Comparison of ENCODE assay signal across 9 cellular contexts in genomic region chrX:46713672-46714487, GRCh38. TPM values are rescaled to one million over a fixed set of nuclear protein-coding genes. Genes with fewer than 3 reads are reported as not detected.
A peak's percentile ranks its signal among the peaks of the same experiment; 100 is the strongest.
DNase-seq lines count a peak whose midpoint lies in the region; ATAC-seq, FAIRE-seq and TF ChIP-seq lines count a peak whose summit lies in the region.
"Had no signal": no experiment of that assay in that cellular context is flagged by ENCODE, and none has a peak within 500 bp of the region (broad histone marks: within the 10 kb centered on the region; RNA-seq: fewer than 3 reads in every experiment).

No MANE protein-coding gene starts in this region.

- H3K4me2 ChIP-seq in GM23248 (ENCODE audit: unreplicated experiment): peak overlapping the region; percentile 71

- no peak for DNase-seq in activated CD4-positive, alpha-beta T cell treated with anti-CD3 and anti-CD28 coated beads, Interleukin-2, amount 10 ng/mL, durations not matched to agents 24 days and 14 days
- DNase-seq in activated CD4-positive, alpha-beta T cell treated with anti-CD3 and anti-CD28 coated beads, Interleukin-2, amount 50 U/mL, for 4 hours: no peak
- DNase-seq in GM23248: peak; percentile 12
- no peak for DNase-seq in adrenal gland
- no peak for DNase-seq in ureter (ENCODE audit: low spot score)
- no peak for DNase-seq in D721Med (ENCODE audit: insufficient read length, low spot score)
- DNase-seq: activated T-cell treated with anti-CD3 and anti-CD28 coated beads, Interleukin-2, amount 50 U/mL, for 48 hours had no signal

- H3K9me3 Mint-ChIP-seq in activated CD4-positive, alpha-beta T cell treated with anti-CD3 and anti-CD28 coated beads, Interleukin-2, amount 10 ng/mL, durations not matched to agents 24 days and 14 days: peaks cover 3% of the 10 kb centered on the region
- no peaks in the 10 kb centered on the region for H3K9me3 Mint-ChIP-seq in stimulated activated memory B cell treated with anti-CD40 and anti-IgM and Interleukin-4, amounts not matched to agents 10 μg/mL and 1 μg/mL and 100 μg/mL, for 72 hours

- H3K9me3 ChIP-seq in GM23248 (ENCODE audit: low read depth) (no peaks in the 10 kb centered on the region), adrenal gland (replicated peaks in 1 of 3) (no peaks in the 10 kb centered on the region)

- peak overlapping the region; percentile 78 for H3K27ac Mint-ChIP-seq in activated CD4-positive, alpha-beta T cell treated with anti-CD3 and anti-CD28 coated beads, Interleukin-2, amount 10 ng/mL, durations not matched to agents 24 days and 14 days
- peak overlapping the region; percentile 90 for H3K27ac Mint-ChIP-seq in stimulated activated memory B cell treated with anti-CD40 and anti-IgM and Interleukin-4, amounts not matched to agents 10 μg/mL and 1 μg/mL and 100 μg/mL, for 72 hours

- H3K9me2 ChIP-seq in GM23248 (ENCODE audit: insufficient read depth): no peaks in the 10 kb centered on the region

- H3K27ac ChIP-seq in GM23248 (no peak overlapping the region), adrenal gland (no peak overlapping the region)

- FAIRE-seq in D721Med (lab: Jason Lieb, UNC): no peak

- in situ Hi-C loops in GM23248 (cut with MboI): no loop called here

- intact Hi-C loops in activated CD4-positive, alpha-beta T cell treated with anti-CD3 and anti-CD28 coated beads, Interleukin-2, amount 10 ng/mL, durations not matched to agents 24 days and 14 days (cut with micrococcal nuclease): loop anchor here (1.0 to 5.0 kb wide), 5 partner anchors 11 to 142 kb away; partner anchors contain the start of genes CHST7 and SLC9A7
- intact Hi-C loops in adrenal gland (cut with DNase I): no loop called here

- WGBS in GM23248 (ENCODE audit: low coverage in 1 of 2, low lambda C conversion rate in 2 of 2, missing lambda C conversion rate in 2 of 2), 2 experiments: 48 to 61% methylated on average over 4 to 5 of the region's 5 CpGs
- WGBS in adrenal gland, 4 donors: 55 to 65% (median 62%) methylated on average over 5 of the region's 5 CpGs

- H3K4me1 ChIP-seq in GM23248 (ENCODE audit: insufficient read depth): peaks cover 19% of the 10 kb centered on the region
- no peaks in the 10 kb centered on the region for H3K4me1 ChIP-seq in adrenal gland (replicated peaks in 1 of 2)

- H3K4me3 ChIP-seq in GM23248 (no peak overlapping the region; the same call in 1 of the 2 replicates), adrenal gland (no peak overlapping the region)

- no peaks in the 10 kb centered on the region for H3K27me3 Mint-ChIP-seq in activated CD4-positive, alpha-beta T cell treated with anti-CD3 and anti-CD28 coated beads, Interleukin-2, amount 10 ng/mL, durations not matched to agents 24 days and 14 days
- no peaks in the 10 kb centered on the region for H3K27me3 Mint-ChIP-seq in stimulated activated memory B cell treated with anti-CD40 and anti-IgM and Interleukin-4, amounts not matched to agents 10 μg/mL and 1 μg/mL and 100 μg/mL, for 72 hours

- TF ChIP-seq POLR2A in adrenal gland (IDR thresholded peaks at IDR 0.05): no peak

- peak; percentile 52 for ATAC-seq in HG03565 (IDR thresholded peaks at IDR 0.05; ENCODE audit: unreplicated experiment)
- peak; percentile 85 for ATAC-seq in stimulated activated memory B cell treated with anti-CD40 and anti-IgM and Interleukin-4, amounts not matched to agents 10 μg/mL and 1 μg/mL and 100 μg/mL, for 72 hours

- no peak overlapping the region for H2AFZ ChIP-seq in GM23248

- TF ChIP-seq CTCF in adrenal gland (IDR thresholded peaks at IDR 0.05) (no peak), D721Med (IDR thresholded peaks at IDR 0.05; ENCODE audit: insufficient read depth, missing control alignments) (no peak)

- H3K4me3 Mint-ChIP-seq in activated CD4-positive, alpha-beta T cell treated with anti-CD3 and anti-CD28 coated beads, Interleukin-2, amount 10 ng/mL, durations not matched to agents 24 days and 14 days: peak overlapping the region; percentile 33
- peak overlapping the region; percentile 23 for H3K4me3 Mint-ChIP-seq in stimulated activated memory B cell treated with anti-CD40 and anti-IgM and Interleukin-4, amounts not matched to agents 10 μg/mL and 1 μg/mL and 100 μg/mL, for 72 hours

- peaks cover 94% of the 10 kb centered on the region for H3K79me2 ChIP-seq in GM23248 (ENCODE audit: insufficient read depth)

- H3K9ac ChIP-seq in GM23248: no peak overlapping the region

- no peaks in the 10 kb centered on the region for H4K20me1 ChIP-seq in GM23248 (ENCODE audit: insufficient read depth)

- H3K27me3 ChIP-seq in GM23248 (replicated peaks; ENCODE audit: insufficient read depth): no peaks in the 10 kb centered on the region
- H3K27me3 ChIP-seq in adrenal gland: no peaks in the 10 kb centered on the region

- no peaks in the 10 kb centered on the region for H3F3A ChIP-seq in GM23248 (ENCODE audit: insufficient read depth)

- H3K36me3 Mint-ChIP-seq in activated CD4-positive, alpha-beta T cell treated with anti-CD3 and anti-CD28 coated beads, Interleukin-2, amount 10 ng/mL, durations not matched to agents 24 days and 14 days (ENCODE audit: low read depth): peaks cover 9% of the 10 kb centered on the region
- H3K36me3 Mint-ChIP-seq in stimulated activated memory B cell treated with anti-CD40 and anti-IgM and Interleukin-4, amounts not matched to agents 10 μg/mL and 1 μg/mL and 100 μg/mL, for 72 hours: peaks cover 17% of the 10 kb centered on the region

- H3K4me1 Mint-ChIP-seq in activated CD4-positive, alpha-beta T cell treated with anti-CD3 and anti-CD28 coated beads, Interleukin-2, amount 10 ng/mL, durations not matched to agents 24 days and 14 days: peaks cover 57% of the 10 kb centered on the region
- peaks cover 52% of the 10 kb centered on the region for H3K4me1 Mint-ChIP-seq in stimulated activated memory B cell treated with anti-CD40 and anti-IgM and Interleukin-4, amounts not matched to agents 10 μg/mL and 1 μg/mL and 100 μg/mL, for 72 hours

- no peaks in the 10 kb centered on the region for H3K36me3 ChIP-seq in GM23248 (ENCODE audit: low read depth)
- no peaks in the 10 kb centered on the region for H3K36me3 ChIP-seq in adrenal gland (replicated peaks in 1 of 2)

RNA-seq across cellular contexts. Expression of gene SLC9A7, which starts 45.0 kb away (rescaled TPM):
- total RNA-seq in activated CD4-positive, alpha-beta T cell treated with anti-CD3 and anti-CD28 coated beads, Interleukin-2, amount 10 ng/mL, durations not matched to agents 24 days and 14 days: 37.7 and 43.8 TPM in 2 replicates
- total RNA-seq in GM23248 (2014; rRNA removed; shearing (Covaris generic)): 48.3 and 52.9 TPM in 2 replicates
- polyA plus RNA-seq in GM23248 (2016; fragmentation: Nextera tagmentation; extraction: Ambion mirVana) (11.9 and 14.1 TPM in 2 replicates), adrenal gland (1 to 10 TPM; 2.3 to 5.7 (median 3.9) TPM)
- total RNA-seq in adrenal gland (10 to 100 TPM; 11.2 to 22.8 (median 12.9) TPM), ureter (8.9 TPM)
